ENCODE assay signal across 14 cellular contexts in genomic region chr9:125100822-125101221, GRCh38.
"Had no signal": no experiment of that assay in that cellular context is flagged by ENCODE, and none has a peak within 500 bp of the region (broad histone marks: within the 10 kb centered on the region; RNA-seq: fewer than 3 reads in every experiment).

No MANE protein-coding gene starts in this region.

- H3K9me3 ChIP-seq: SK-N-SH had no signal

- DNase-seq: KBM-7, MV-4-11, NCI-H1048, NCI-H1417 treated with DMSO at 0.1 percent for 48 hours, NCI-H146, NCI-H1694 treated with DMSO at 0.1 percent for 48 hours, NCI-H1930, NCI-H2107, NCI-H524, NCI-H774, RPMI8226, SHP77, SK-N-SH had no signal

- H3K9me2 ChIP-seq: SK-N-SH had no signal

- H3K4me2 ChIP-seq: SK-N-SH had no signal

- H3K9ac ChIP-seq: SK-N-SH had no signal

- FAIRE-seq: RCC 7860 had no signal
